In the genomic region with DNA sequence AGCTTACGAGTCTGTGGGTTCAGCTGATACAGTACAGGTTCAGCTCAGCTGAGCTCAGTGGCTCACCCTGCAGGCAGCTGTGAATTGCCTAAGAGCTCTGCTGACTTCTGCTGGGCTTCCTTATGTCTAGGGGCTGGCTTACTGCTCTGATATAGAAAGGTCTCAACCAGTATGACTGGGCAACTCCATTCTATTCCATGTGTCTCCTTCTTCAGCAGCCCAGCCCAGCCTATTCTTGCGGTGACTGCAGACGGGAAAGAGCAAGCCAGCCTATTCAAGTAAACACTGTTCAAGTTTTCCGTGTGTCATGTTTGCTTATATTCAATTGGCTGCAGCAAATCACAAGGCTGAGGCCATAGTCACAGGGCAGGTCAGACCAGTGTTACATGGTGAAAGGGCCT, we compare ENCODE assay signal across 9 cellular contexts.
DNase-seq lines count a peak whose midpoint lies in the region; ATAC-seq and TF ChIP-seq lines count a peak whose summit lies in the region.
"Had no signal": no experiment of that assay in that cellular context is flagged by ENCODE, and none has a peak within 500 bp of the region (broad histone marks: within the 10 kb centered on the region; RNA-seq: fewer than 3 reads in every experiment).

No MANE protein-coding gene starts in this region.

- no peaks in the 10 kb centered on the region for H3K9me3 ChIP-seq in HCT116 (ENCODE audit: control insufficient read depth in 1 of 2, insufficient read depth in 1 of 2, low read depth in 1 of 2, low read length in 2 of 2)

- ATAC-seq in HCT116 (peak; percentile 100), GM21717 (IDR thresholded peaks at IDR 0.05; ENCODE audit: unreplicated experiment) (no peak), HG02973 (IDR thresholded peaks at IDR 0.05; ENCODE audit: unreplicated experiment) (no peak)
- ATAC-seq: GM12878 had no signal

- BruUV-seq in HCT116 (replicated peaks; lab: Mats Ljungman, UMichigan) = no TSS peak

- peaks cover 0 to 5% of the 10 kb centered on the region in 2 experiments; a peak in 1 of 4 replicates for H3K4me1 ChIP-seq in HCT116 (ENCODE audit: control insufficient read depth in 1 of 2, insufficient read depth in 2 of 2, low read length in 2 of 2)

- no peaks in the 10 kb centered on the region for H3K36me3 ChIP-seq in HCT116 (ENCODE audit: control insufficient read depth in 1 of 2, insufficient read depth in 2 of 2, low read length in 2 of 2)

- H2AFZ ChIP-seq in HCT116 (ENCODE audit: low read depth, low read length, poor library complexity, severe bottlenecking) = peak overlapping the region; percentile 90

- no peak overlapping the region for H3K4me3 ChIP-seq in HCT116 (replicated peaks in 1 of 2; ENCODE audit: low read depth in 1 of 2, low read length in 2 of 2)
- H3K4me3 ChIP-seq: GM12878 had no signal

- TF ChIP-seq RAD21 in HCT116 (IDR thresholded peaks at IDR 0.05; ENCODE audit: low read depth) = peak; percentile 53

- POLR2A ChIA-PET in HCT116 (lab: Charles Lee) (no interaction called here), GM10248 (lab: Yijun Ruan, JAX) (no interaction called here)

- no peaks in the 10 kb centered on the region for H3K27me3 ChIP-seq in HCT116 (ENCODE audit: insufficient read depth, low read length)

- DNase-seq in HCT116 (ENCODE audit: low read depth, low spot score) (peak; percentile 67), OCI-M1 (lab: John Stamatoyannopoulos, UW) (peak; percentile 85), erythroblast (lab: John Stamatoyannopoulos, UW) (peak; percentile 0 to 3), renal cortical epithelial cell (ENCODE audit: low read depth) (peak; percentile 37), GM10248 (ENCODE audit: extremely low spot score) (no peak)
- DNase-seq: activated CD4-positive, alpha-beta memory T cell treated with anti-CD3 and anti-CD28 coated beads, Interleukin-2, amount 10 ng/mL, durations not matched to agents 7 days and 5 days had no signal

- intact Hi-C loops in HCT116 (cut with micrococcal nuclease) = no loop called here

- no peaks in the 10 kb centered on the region for H3K9me2 ChIP-seq in HCT116 (ENCODE audit: insufficient read depth)

- CTCF ChIA-PET in HCT116 (lab: Charles Lee) (interaction anchor here (0.8 to 1.0 kb wide), 3 partner anchors 12 to 18 kb away, joined by 3 to 4 read pairs (median 3); no protein-coding TSS in a partner anchor), GM10248 (lab: Yijun Ruan, JAX) (no interaction called here)

- H3K9ac ChIP-seq in HCT116 (ENCODE audit: low read length) = no peak overlapping the region

- RAD21 ChIA-PET in HCT116 (lab: Charles Lee; ENCODE audit: low non-redundant PET in 1 of 2, low total read pairs in 2 of 2, uncharacterized antibody in 2 of 2, unreplicated experiment in 2 of 2) = no interaction called here

- no peak overlapping the region for H3K4me2 ChIP-seq in HCT116 (ENCODE audit: low read length)

- H4K20me1 ChIP-seq in HCT116 (ENCODE audit: insufficient read depth) = no peaks in the 10 kb centered on the region

- H3K27ac ChIP-seq in HCT116 (ENCODE audit: low read depth, low read length) = no peak overlapping the region

- TF ChIP-seq CTCF in HCT116 (IDR thresholded peaks at IDR 0.05 in 2 of 3, conservative IDR thresholded peaks at IDR 0.05 in 1 of 3; ENCODE audit: borderline replicate concordance in 1 of 3, insufficient read depth in 1 of 3, low read depth in 2 of 3, low read length in 2 of 3) (peak; percentile 34 to 80 (median 70); a peak in 5 of 6 replicates), GM10248 (IDR thresholded peaks at IDR 0.05; ENCODE audit: control extremely low read depth, extremely low read depth, low read depth, missing control alignments) (no peak)

- no peaks in the 10 kb centered on the region for H3K79me2 ChIP-seq in HCT116 (ENCODE audit: insufficient read depth, low read length)

- TF ChIP-seq POLR2A in HCT116 (IDR thresholded peaks at IDR 0.05; ENCODE audit: borderline replicate concordance, extremely low read depth, insufficient read depth, insufficient read length) (no peak), erythroblast (IDR thresholded peaks at IDR 0.05; ENCODE audit: low read length) (no peak)

TF ChIP-seq in HCT116, 20 proteins besides CTCF, POLR2A, EP300 and RAD21:
- TF ChIP-seq YY1 (IDR thresholded peaks at IDR 0.05; ENCODE audit: extremely low read depth, insufficient replicate concordance, low read depth, low read length) (no peak), EZH2 (IDR thresholded peaks at IDR 0.05) (no peak), CBX3 (IDR thresholded peaks at IDR 0.05; ENCODE audit: low read depth) (peak; percentile 86; the same call in 1 of the 2 replicates)
